7 cellular contexts compared by ENCODE assay signal in the genomic region with DNA sequence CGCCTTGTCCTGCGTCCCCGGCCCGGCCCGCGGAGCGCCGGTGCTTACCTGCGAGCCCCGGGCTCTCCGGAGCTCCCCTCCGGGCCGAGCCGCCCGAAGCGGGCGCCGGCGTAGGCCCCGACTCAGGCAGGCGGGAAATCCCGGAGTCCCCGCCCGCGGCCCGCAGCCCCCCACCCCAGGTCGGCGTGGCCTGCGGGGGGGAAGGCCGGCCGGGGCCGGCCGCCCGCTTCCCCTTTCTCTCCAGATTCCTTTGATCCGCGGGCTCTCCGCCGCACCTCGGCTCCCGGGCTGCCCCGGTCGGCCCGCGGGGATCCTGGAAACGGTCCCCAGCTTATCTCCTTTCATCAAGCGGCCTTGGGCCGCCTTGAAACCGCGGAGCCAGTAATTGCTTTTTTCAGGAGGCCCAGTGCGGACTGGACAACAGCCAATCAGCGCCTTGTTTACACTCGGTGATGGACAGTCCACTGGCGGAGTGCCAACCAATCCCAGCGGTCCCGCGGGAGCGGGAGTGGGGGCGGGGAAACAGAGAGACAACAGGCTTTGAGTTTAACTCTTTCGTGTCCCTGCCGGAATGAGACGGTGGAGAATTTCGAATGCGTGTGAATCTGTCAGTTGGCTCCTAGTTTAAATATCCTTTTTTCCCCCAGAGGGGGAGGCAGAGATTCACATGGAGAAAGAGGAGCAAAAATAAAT. TPM values are rescaled to one million over a fixed set of nuclear protein-coding genes. Genes with fewer than 3 reads are reported as not detected.
DNase-seq lines count a peak whose midpoint lies in the region; ATAC-seq, FAIRE-seq and TF ChIP-seq lines count a peak whose summit lies in the region.

No MANE protein-coding gene starts in this region.

- DNase-seq in GM10266 (ENCODE audit: extremely low spot score) (peak; percentile 94), NCI-H1092 treated with DMSO at 0.1 percent for 48 hours (lab: John Stamatoyannopoulos, UW) (peak; percentile 98), SK-N-MC (ENCODE audit: low read depth, low spot score) (peak; percentile 99), bronchial epithelial cell (ENCODE audit: low read depth) (peak; percentile 98), sciatic nerve (ENCODE audit: low spot score) (peak; percentile 100)

- H3K27me3 ChIP-seq in bronchial epithelial cell (ENCODE audit: control insufficient read depth, insufficient read depth, low read length), result no peaks in the 10 kb centered on the region
- peaks cover 76% of the 10 kb centered on the region for H3K27me3 ChIP-seq in iPS-20b (ENCODE audit: insufficient read depth, low read length)

- peak overlapping the region; percentile 95 for H3K4me3 ChIP-seq in SK-N-MC
- peak overlapping the region; percentile 60 for H3K4me3 ChIP-seq in bronchial epithelial cell (ENCODE audit: low read depth, low read length)
- H3K4me3 ChIP-seq in iPS-20b (ENCODE audit: low read length), result peak overlapping the region; percentile 70

- intact Hi-C loops in sciatic nerve (cut with DNase I), result no loop called here

- ATAC-seq in sciatic nerve (peak; percentile 84), HG02623 (IDR thresholded peaks at IDR 0.05; ENCODE audit: unreplicated experiment) (no peak)

- H3K36me3 ChIP-seq in SK-N-MC (ENCODE audit: insufficient read depth, low read length) (no peaks in the 10 kb centered on the region), bronchial epithelial cell (ENCODE audit: control insufficient read depth, insufficient read depth, low read length) (no peaks in the 10 kb centered on the region), iPS-20b (ENCODE audit: insufficient read depth, low read depth, low read length) (no peaks in the 10 kb centered on the region)

- FAIRE-seq in bronchial epithelial cell (lab: Jason Lieb, UNC), result no peak

- no peak for TF ChIP-seq CTCF in GM10266 (IDR thresholded peaks at IDR 0.05; ENCODE audit: control insufficient read depth, insufficient read depth, low read depth, missing control alignments)
- TF ChIP-seq CTCF in bronchial epithelial cell (IDR thresholded peaks at IDR 0.05; ENCODE audit: insufficient read depth, low read length, severe bottlenecking), result no peak

- H3K4me1 ChIP-seq in iPS-20b (ENCODE audit: insufficient read depth, low read length), result peaks cover 16% of the 10 kb centered on the region

- H3K27ac ChIP-seq in SK-N-MC, result peak overlapping the region; percentile 95
- H3K27ac ChIP-seq in iPS-20b (ENCODE audit: low read length), result no peak overlapping the region

- peak overlapping the region; percentile 95 for H3K9ac ChIP-seq in SK-N-MC (ENCODE audit: insufficient read length)
- peak overlapping the region; percentile 41; the same call in 1 of the 2 replicates for H3K9ac ChIP-seq in iPS-20b (ENCODE audit: low read depth, low read length)

- H3K9me3 ChIP-seq in SK-N-MC (ENCODE audit: low read depth, low read length) (no peaks in the 10 kb centered on the region), iPS-20b (ENCODE audit: insufficient read depth, low read depth, low read length) (peaks cover 9% of the 10 kb centered on the region; the same call in 1 of the 2 replicates)

RNA-seq across cellular contexts. Expression of a gene that starts 1.4 kb away (rescaled TPM):
- total RNA-seq in bronchial epithelial cell (0.79 and 1.8 TPM in 2 replicates), sciatic nerve (47.8 TPM)

Comparison
In these comparisons a context has a peak if more than half of its experiments do, and no peak if none do; other contexts are left out.
1. RNA of a gene that starts 1.4 kb away (total RNA-seq): 47.8 TPM in sciatic nerve (single experiment); 0.79 to 1.8 TPM in bronchial epithelial cell; every median in the first group is over 10 times any median in the second.
2. Peak in every context shown above with its lines, with median percentiles within 50 percentile points of each other: DNase-seq and H3K4me3 ChIP-seq.